8 cellular contexts compared by ENCODE assay signal in genomic region chr3:143961351-143961750, GRCh38.
"Had no signal": no experiment of that assay in that cellular context is flagged by ENCODE, and none has a peak within 500 bp of the region (broad histone marks: within the 10 kb centered on the region; RNA-seq: fewer than 3 reads in every experiment).

No MANE protein-coding gene starts in this region.

- H3K27ac ChIP-seq: HL-60 had no signal

- ATAC-seq: GM23338, HepG2 had no signal

- DNase-seq: H9, HCEC 1CT, KBM-7 had no signal

- FAIRE-seq: H1, H54, HepG2 had no signal

- H3K4me3 ChIP-seq: GM23338 had no signal
